In the genomic region with DNA sequence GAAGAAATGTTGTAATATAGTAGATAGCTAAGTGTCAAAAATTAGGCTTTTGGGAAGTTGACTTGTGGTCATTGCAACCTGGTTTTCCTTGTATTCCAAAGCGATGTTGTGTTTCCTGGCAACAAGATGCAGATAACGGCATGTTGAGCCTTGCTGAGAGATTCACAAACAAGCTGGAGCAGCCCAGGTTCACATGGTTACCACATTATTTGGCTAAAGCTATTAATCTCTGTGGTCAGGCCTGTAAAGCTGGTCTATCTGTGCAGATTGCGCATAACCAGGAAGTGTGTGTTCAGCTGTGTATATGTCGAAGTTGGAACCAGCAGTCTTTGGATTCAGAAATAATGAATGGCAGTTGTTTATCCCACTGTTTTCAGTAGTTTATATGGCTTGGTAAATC, we compare ENCODE assay signal across 8 cellular contexts. TPM values are rescaled to one million over a fixed set of nuclear protein-coding genes. Genes with fewer than 3 reads are reported as not detected.
DNase-seq lines count a peak whose midpoint lies in the region; ATAC-seq and TF ChIP-seq lines count a peak whose summit lies in the region.

No MANE protein-coding gene starts in this region.

- no peak for TF ChIP-seq CTCF in Calu3 (IDR thresholded peaks at IDR 0.05; ENCODE audit: unreplicated experiment)
- no peak for TF ChIP-seq CTCF in cardiac fibroblast (IDR thresholded peaks at IDR 0.05; ENCODE audit: low read depth, low read length)

- no TSS peak for BruUV-seq in Calu3 (replicated peaks; lab: Mats Ljungman, UMichigan)

- H3K4me1 Mint-ChIP-seq in Calu3 (ENCODE audit: low read depth, unreplicated experiment) = peaks cover 73% of the 10 kb centered on the region

- H3K79me1 ChIP-seq in mesenchymal stem cell (replicated peaks; ENCODE audit: low read length, poor library complexity, severe bottlenecking) = no peaks in the 10 kb centered on the region

- peak overlapping the region; percentile 7 for H3K4me3 Mint-ChIP-seq in Calu3 (ENCODE audit: low read depth, unreplicated experiment)

- no peak overlapping the region for H2AK5ac ChIP-seq in mesenchymal stem cell (ENCODE audit: low read length, severe bottlenecking)

- peaks cover 4% of the 10 kb centered on the region for H3K4me1 ChIP-seq in mesenchymal stem cell (ENCODE audit: control insufficient read depth, insufficient read depth, low read depth, low read length)

- WGBS in mesenchymal stem cell = 23% methylated on average over 4 of the region's 4 CpGs

- H3K9me3 Mint-ChIP-seq in Calu3 (ENCODE audit: low read depth, unreplicated experiment) = no peaks in the 10 kb centered on the region

- no peak overlapping the region for H2AFZ ChIP-seq in mesenchymal stem cell (ENCODE audit: low read depth, low read length)

- no peak overlapping the region for H3K4me3 ChIP-seq in cardiac fibroblast (replicated peaks in 1 of 2; ENCODE audit: low read depth in 2 of 2, low read length in 2 of 2)
- peak overlapping the region in 1 of 2 experiments; percentile 14 for H3K4me3 ChIP-seq in mesenchymal stem cell (ENCODE audit: insufficient read depth in 1 of 2, low read depth in 1 of 2, low read length in 2 of 2)

- intact Hi-C loops in Calu3 (cut with micrococcal nuclease; ENCODE audit: unreplicated experiment) = no loop called here

- H3K27ac ChIP-seq in mesenchymal stem cell (ENCODE audit: low read length, poor library complexity, severe bottlenecking) = peak overlapping the region; percentile 18

- no peak overlapping the region for H2BK15ac ChIP-seq in mesenchymal stem cell (ENCODE audit: low read depth, poor library complexity, severe bottlenecking)

- CTCF ChIA-PET in Calu3 (lab: Charles Lee) = interaction anchor here (0.9 to 2.6 kb wide), 7 partner anchors 8 to 457 kb away, joined by 3 to 9 read pairs (median 4); no protein-coding TSS in a partner anchor

- H3K27ac Mint-ChIP-seq in Calu3 (ENCODE audit: unreplicated experiment) = peak overlapping the region; percentile 88

- peak overlapping the region; percentile 18 for H3K4me2 ChIP-seq in mesenchymal stem cell (ENCODE audit: low read length, poor library complexity, severe bottlenecking)

- H3K9me3 ChIP-seq in mesenchymal stem cell (ENCODE audit: control insufficient read depth, low read length) = no peaks in the 10 kb centered on the region

- no peak overlapping the region for H3K4ac ChIP-seq in mesenchymal stem cell (ENCODE audit: low read depth in 1 of 2, low read length in 2 of 2)

- no peaks in the 10 kb centered on the region for H3K27me3 Mint-ChIP-seq in Calu3 (ENCODE audit: unreplicated experiment)

- DNase-seq in Calu3 = peak; percentile 84
- DNase-seq in NCI-H748 (lab: John Stamatoyannopoulos, UW; ENCODE audit: unreplicated experiment) = peak; percentile 96
- peak; percentile 92 to 97 for DNase-seq in cardiac fibroblast (ENCODE audit: low read depth in 2 of 2)
- DNase-seq in mesenchymal stem cell = peak; percentile 98
- no peak for DNase-seq in cerebellar nuclear complex (lab: John Stamatoyannopoulos, UW)
- DNase-seq in activated gamma-delta T cell (lab: John Stamatoyannopoulos, UW) = no peak

- H3K18ac ChIP-seq in mesenchymal stem cell (ENCODE audit: low read depth in 1 of 2, low read length in 2 of 2) = no peak overlapping the region

- ATAC-seq in GM19328 (IDR thresholded peaks at IDR 0.05; ENCODE audit: unreplicated experiment) = peak; percentile 66
- peak; percentile 88 for ATAC-seq in HG03175 (IDR thresholded peaks at IDR 0.05; ENCODE audit: unreplicated experiment)

- H3K36me3 ChIP-seq in mesenchymal stem cell (ENCODE audit: control insufficient read depth in 1 of 2, insufficient read depth in 2 of 2, low read depth in 1 of 2, low read length in 2 of 2) = peaks cover 5 to 33% of the 10 kb centered on the region in 2 experiments

- peak overlapping the region; percentile 81 for H3K9ac ChIP-seq in mesenchymal stem cell (ENCODE audit: low read length)

- no peak overlapping the region for H2BK120ac ChIP-seq in mesenchymal stem cell (ENCODE audit: low read depth, low read length)

- no peak overlapping the region for H4K8ac ChIP-seq in mesenchymal stem cell (ENCODE audit: low read length)

- H2BK5ac ChIP-seq in mesenchymal stem cell (ENCODE audit: low read depth, low read length, poor library complexity, severe bottlenecking) = no peak overlapping the region

- no peak overlapping the region for H3K23ac ChIP-seq in mesenchymal stem cell (ENCODE audit: low read length in 2 of 2)

- no peak overlapping the region for H3K14ac ChIP-seq in mesenchymal stem cell (ENCODE audit: low read length in 2 of 2)

- peaks cover 79% of the 10 kb centered on the region for H3K36me3 Mint-ChIP-seq in Calu3 (ENCODE audit: insufficient read depth, unreplicated experiment)

- no peaks in the 10 kb centered on the region for H3K27me3 ChIP-seq in mesenchymal stem cell (ENCODE audit: control insufficient read depth in 1 of 2, insufficient read depth in 1 of 2, low read length in 2 of 2)

- no peak overlapping the region for H2BK12ac ChIP-seq in mesenchymal stem cell (ENCODE audit: low read length in 2 of 2)

- no peak overlapping the region for H4K91ac ChIP-seq in mesenchymal stem cell (ENCODE audit: low read length)

RNA-seq across cellular contexts. Expression of gene TIPARP, which starts 6.6 kb away (rescaled TPM):
- 84.9 and 91.4 TPM in 2 replicates for total RNA-seq in Calu3 (2022)
- polyA plus RNA-seq in mesenchymal stem cell (2013, experiment 1 of 2) = 6.3 TPM
- 5.7 TPM for polyA plus RNA-seq in mesenchymal stem cell (2013, experiment 2 of 2)

Comparison
In these comparisons a context has a peak if more than half of its experiments do, and no peak if none do; other contexts are left out.
1. DNase-seq: peak in Calu3 (single experiment), NCI-H748 (single experiment), cardiac fibroblast (2 of 2) and mesenchymal stem cell (single experiment); none in cerebellar nuclear complex (0 of 2) and activated gamma-delta T cell (single experiment).